In genomic region chr1:211331011-211331709, GRCh38 we compare ENCODE assay signal across 12 cellular contexts. TPM values are rescaled to one million over a fixed set of nuclear protein-coding genes. Genes with fewer than 3 reads are reported as not detected.
DNase-seq lines count a peak whose midpoint lies in the region; ATAC-seq and TF ChIP-seq lines count a peak whose summit lies in the region.
"Had no signal": no experiment of that assay in that cellular context is flagged by ENCODE, and none has a peak within 500 bp of the region (broad histone marks: within the 10 kb centered on the region; RNA-seq: fewer than 3 reads in every experiment).

No MANE protein-coding gene starts in this region.

- peaks cover 7% of the 10 kb centered on the region for H3K36me3 Mint-ChIP-seq in activated T-cell treated with anti-CD3 and anti-CD28 coated beads, Interleukin-2, amount 50 U/mL, for 4 hours (ENCODE audit: insufficient read depth)
- peaks cover 15% of the 10 kb centered on the region for H3K36me3 Mint-ChIP-seq in central memory CD8-positive, alpha-beta T cell (ENCODE audit: insufficient read depth)

- H3K4me3 ChIP-seq in RWPE2 (ENCODE audit: severe bottlenecking) = no peak overlapping the region
- no peak overlapping the region for H3K4me3 ChIP-seq in stomach
- H3K4me3 ChIP-seq: gastrocnemius medialis had no signal

- peaks cover 86% of the 10 kb centered on the region for H3K4me1 Mint-ChIP-seq in activated T-cell treated with anti-CD3 and anti-CD28 coated beads, Interleukin-2, amount 50 U/mL, for 4 hours (ENCODE audit: low read depth)
- peaks cover 85% of the 10 kb centered on the region for H3K4me1 Mint-ChIP-seq in central memory CD8-positive, alpha-beta T cell

- 94 to 99% (median 96%) methylated on average over 3 of the region's 3 CpGs for WGBS in stomach, 5 donors

- TF ChIP-seq POLR2A in stomach (IDR thresholded peaks at IDR 0.05) = no peak

- intact Hi-C loops in stomach (cut with DNase I; ENCODE audit: low total_unique reads) = no loop called here

- TF ChIP-seq EP300 in stomach (IDR thresholded peaks at IDR 0.05) = no peak

- no peaks in the 10 kb centered on the region for H3K9me3 Mint-ChIP-seq in activated T-cell treated with anti-CD3 and anti-CD28 coated beads, Interleukin-2, amount 50 U/mL, for 4 hours
- H3K9me3 Mint-ChIP-seq in central memory CD8-positive, alpha-beta T cell = no peaks in the 10 kb centered on the region

- DNase-seq in activated T-cell treated with anti-CD3 and anti-CD28 coated beads, Interleukin-2, amount 50 U/mL, for 4 hours = no peak
- no peak for DNase-seq in activated T-cell treated with anti-CD3 and anti-CD28 coated beads, Interleukin-2, amount 50 U/mL, for 1 hour
- DNase-seq in RWPE2 (ENCODE audit: low spot score) (no peak), stomach (no peak), kidney glomerular epithelial cell (lab: John Stamatoyannopoulos, UW) (no peak)
- DNase-seq in central memory CD8-positive, alpha-beta T cell (ENCODE audit: low spot score in 2 of 2) = no peak
- DNase-seq: activated gamma-delta T cell, AML-193, gastrocnemius medialis, NCI-H345 had no signal

- H3K4me1 ChIP-seq in RWPE2 (ENCODE audit: insufficient read depth, poor library complexity, severe bottlenecking) (no peaks in the 10 kb centered on the region), stomach (peaks cover 76 to 91% (median 89%) of the 10 kb centered on the region in 4 donors)
- H3K4me1 ChIP-seq: gastrocnemius medialis had no signal

- H3K36me3 ChIP-seq in RWPE2 (ENCODE audit: low read depth) (no peaks in the 10 kb centered on the region), stomach (no peaks in the 10 kb centered on the region)
- H3K36me3 ChIP-seq: gastrocnemius medialis had no signal

- peak overlapping the region; percentile 91 for H3K4me3 Mint-ChIP-seq in activated T-cell treated with anti-CD3 and anti-CD28 coated beads, Interleukin-2, amount 50 U/mL, for 4 hours
- H3K4me3 Mint-ChIP-seq in central memory CD8-positive, alpha-beta T cell = peak overlapping the region; percentile 88

- H3K27me3 ChIP-seq in RWPE2 (ENCODE audit: insufficient read depth, poor library complexity, severe bottlenecking) (no peaks in the 10 kb centered on the region), stomach (no peaks in the 10 kb centered on the region)
- H3K27me3 ChIP-seq: gastrocnemius medialis had no signal

- H3K27me3 Mint-ChIP-seq in activated T-cell treated with anti-CD3 and anti-CD28 coated beads, Interleukin-2, amount 50 U/mL, for 4 hours (ENCODE audit: low read depth) = no peaks in the 10 kb centered on the region
- H3K27me3 Mint-ChIP-seq in central memory CD8-positive, alpha-beta T cell = no peaks in the 10 kb centered on the region

- H3K27ac ChIP-seq in RWPE2 (ENCODE audit: poor library complexity, severe bottlenecking) (no peak overlapping the region), stomach (peak overlapping the region; percentile 36 to 88 (median 64))
- H3K27ac ChIP-seq: gastrocnemius medialis had no signal

- H3K27ac Mint-ChIP-seq in central memory CD8-positive, alpha-beta T cell (ENCODE audit: low read depth) = peak overlapping the region; percentile 95

- ATAC-seq in activated T-cell treated with anti-CD3 and anti-CD28 coated beads, Interleukin-2, amount 50 U/mL, for 4 hours = no peak
- ATAC-seq in RWPE2 (ENCODE audit: low read depth) (0 out of 3 replicates have a peak, but pooled peaks have one; percentile 12), GM18858 (IDR thresholded peaks at IDR 0.05; ENCODE audit: unreplicated experiment) (no peak), HG03378 (IDR thresholded peaks at IDR 0.05; ENCODE audit: unreplicated experiment) (no peak)
- ATAC-seq in central memory CD8-positive, alpha-beta T cell (replicated peaks; ENCODE audit: extremely low read depth, poor library complexity, severe bottlenecking) = no peak
- ATAC-seq: gastrocnemius medialis had no signal

- no peaks in the 10 kb centered on the region for H3K9me3 ChIP-seq in RWPE2 (ENCODE audit: severe bottlenecking)
- H3K9me3 ChIP-seq in stomach = no peaks in the 10 kb centered on the region
- H3K9me3 ChIP-seq: gastrocnemius medialis had no signal

- TF ChIP-seq CTCF in RWPE2 (IDR thresholded peaks at IDR 0.05; ENCODE audit: poor library complexity, severe bottlenecking) (no peak), stomach (IDR thresholded peaks at IDR 0.05) (no peak)

RNA-seq across cellular contexts. Expression of gene TRAF5, which starts 4.5 kb away (rescaled TPM):
- 10 to 100 TPM; 16.3 to 20.6 (median 17.0) TPM for total RNA-seq in activated T-cell treated with anti-CD3 and anti-CD28 coated beads, Interleukin-2, amount 50 U/mL, for 4 hours
- total RNA-seq in stomach = 10 to 100 TPM; 14.8 to 50.7 (median 22.6) TPM
- polyA plus RNA-seq in stomach = 1 to 10 TPM; 4.3 to 9.9 (median 4.3) TPM
